ENCODE assay signal across 8 cellular contexts in the genomic region with DNA sequence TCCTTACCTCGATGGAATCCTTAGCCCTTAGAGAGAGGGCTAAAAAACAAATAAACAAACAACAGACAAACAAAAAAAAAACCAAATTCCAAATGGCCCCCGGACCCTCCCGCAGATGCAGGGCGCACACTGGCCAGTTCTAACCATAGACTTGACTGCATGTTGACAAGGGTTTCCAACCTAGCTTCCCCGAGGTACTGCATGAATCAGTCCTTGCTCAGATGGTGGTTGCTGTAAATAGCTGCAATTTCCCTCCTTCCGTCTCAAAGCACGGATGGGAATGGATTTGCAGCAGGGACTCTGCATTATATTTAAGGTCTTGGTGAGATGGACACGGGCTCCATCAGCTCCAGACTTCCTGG.
DNase-seq lines count a peak whose midpoint lies in the region; ATAC-seq and TF ChIP-seq lines count a peak whose summit lies in the region.

No MANE protein-coding gene starts in this region.

- no peaks in the 10 kb centered on the region for H3K36me3 ChIP-seq in endocrine pancreas (ENCODE audit: control insufficient read depth, insufficient read depth, low read length)

- peak overlapping the region; percentile 41 for H3K27ac Mint-ChIP-seq in mesothelial cell of epicardium
- H3K27ac Mint-ChIP-seq in type B pancreatic cell = peak overlapping the region; percentile 53

- H3K4me1 Mint-ChIP-seq in mesothelial cell of epicardium (peaks cover 15% of the 10 kb centered on the region), type B pancreatic cell (ENCODE audit: unreplicated experiment) (peaks cover 8% of the 10 kb centered on the region)

- H3K36me3 Mint-ChIP-seq in mesothelial cell of epicardium = peaks cover 3% of the 10 kb centered on the region
- no peaks in the 10 kb centered on the region for H3K36me3 Mint-ChIP-seq in type B pancreatic cell

- H3K9ac ChIP-seq in endocrine pancreas (ENCODE audit: control insufficient read depth, insufficient read depth, low read length) = peak overlapping the region; percentile 31

- peaks cover 4% of the 10 kb centered on the region for H3K27me3 Mint-ChIP-seq in mesothelial cell of epicardium (ENCODE audit: low read depth)
- peaks cover 21% of the 10 kb centered on the region for H3K27me3 Mint-ChIP-seq in type B pancreatic cell

- H3K9me3 ChIP-seq in endocrine pancreas (ENCODE audit: control insufficient read depth, low read length) = no peaks in the 10 kb centered on the region

- TF ChIP-seq CTCF in AG10803 (conservative IDR thresholded peaks at IDR 0.05; ENCODE audit: low read length) (no peak), mesothelial cell of epicardium (IDR thresholded peaks at IDR 0.05; ENCODE audit: unreplicated experiment) (no peak), type B pancreatic cell (conservative IDR thresholded peaks at IDR 0.05) (no peak)

- ATAC-seq in GM18502 (IDR thresholded peaks at IDR 0.05; ENCODE audit: poor library complexity, unreplicated experiment) (peak; percentile 26), HG03045 (IDR thresholded peaks at IDR 0.05; ENCODE audit: unreplicated experiment) (peak; percentile 16), SK-N-SH treated with all-trans-retinoic acid at 6 μM for 48 hours (peak; percentile 75)

- H3K4me3 ChIP-seq in AG10803 (ENCODE audit: low read length) (peak overlapping the region; percentile 69), endocrine pancreas (ENCODE audit: control insufficient read depth, insufficient read depth, low read length) (peak overlapping the region; percentile 81)

- DNase-seq in AG10803 (ENCODE audit: low read depth) (peak; percentile 34), mesothelial cell of epicardium (ENCODE audit: low spot score in 2 of 2, unreplicated experiment in 2 of 2) (no peak), type B pancreatic cell (ENCODE audit: extremely low spot score, unreplicated experiment) (no peak), mucosa of gallbladder (ENCODE audit: low spot score) (no peak)

- no peaks in the 10 kb centered on the region for H3K27me3 ChIP-seq in endocrine pancreas (ENCODE audit: control insufficient read depth, insufficient read depth, low read length)

- H3K4me1 ChIP-seq in endocrine pancreas (ENCODE audit: control insufficient read depth, insufficient read depth, low read length) = no peaks in the 10 kb centered on the region

- H3K9me3 Mint-ChIP-seq in mesothelial cell of epicardium (peaks cover 6% of the 10 kb centered on the region), type B pancreatic cell (peaks cover 6% of the 10 kb centered on the region)

- H3K4me3 Mint-ChIP-seq in mesothelial cell of epicardium (peak overlapping the region; percentile 76), type B pancreatic cell (peak overlapping the region; percentile 90)

TF ChIP-seq in SK-N-SH treated with all-trans-retinoic acid at 6 μM for 48 hours, 23 proteins besides CTCF, POLR2A, EP300 and RAD21:
- no peak for TF ChIP-seq ZFP3 (CRISPR knock-in tag; IDR thresholded peaks at IDR 0.05)
- TF ChIP-seq CSDC2 (CRISPR knock-in tag; IDR thresholded peaks at IDR 0.05) = no peak
- TF ChIP-seq TCF4 (CRISPR knock-in tag; IDR thresholded peaks at IDR 0.05; ENCODE audit: borderline replicate concordance) = no peak
- no peak for TF ChIP-seq ZC3H10 (CRISPR knock-in tag; IDR thresholded peaks at IDR 0.05)
- no peak for TF ChIP-seq TOX (CRISPR knock-in tag; IDR thresholded peaks at IDR 0.05; ENCODE audit: borderline replicate concordance)
- no peak for TF ChIP-seq GLIS3 (CRISPR knock-in tag; IDR thresholded peaks at IDR 0.05)
- TF ChIP-seq, protein P1, sequence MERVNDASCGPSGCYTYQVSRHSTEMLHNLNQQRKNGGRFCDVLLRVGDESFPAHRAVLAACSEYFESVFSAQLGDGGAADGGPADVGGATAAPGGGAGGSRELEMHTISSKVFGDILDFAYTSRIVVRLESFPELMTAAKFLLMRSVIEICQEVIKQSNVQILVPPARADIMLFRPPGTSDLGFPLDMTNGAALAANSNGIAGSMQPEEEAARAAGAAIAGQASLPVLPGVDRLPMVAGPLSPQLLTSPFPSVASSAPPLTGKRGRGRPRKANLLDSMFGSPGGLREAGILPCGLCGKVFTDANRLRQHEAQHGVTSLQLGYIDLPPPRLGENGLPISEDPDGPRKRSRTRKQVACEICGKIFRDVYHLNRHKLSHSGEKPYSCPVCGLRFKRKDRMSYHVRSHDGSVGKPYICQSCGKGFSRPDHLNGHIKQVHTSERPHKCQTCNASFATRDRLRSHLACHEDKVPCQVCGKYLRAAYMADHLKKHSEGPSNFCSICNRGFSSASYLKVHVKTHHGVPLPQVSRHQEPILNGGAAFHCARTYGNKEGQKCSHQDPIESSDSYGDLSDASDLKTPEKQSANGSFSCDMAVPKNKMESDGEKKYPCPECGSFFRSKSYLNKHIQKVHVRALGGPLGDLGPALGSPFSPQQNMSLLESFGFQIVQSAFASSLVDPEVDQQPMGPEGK (CRISPR knock-in tag; IDR thresholded peaks at IDR 0.05; ENCODE audit: borderline replicate concordance) = no peak
- no peak for TF ChIP-seq ZNF8 (CRISPR knock-in tag; IDR thresholded peaks at IDR 0.05)
- no peak for TF ChIP-seq OSR1 (CRISPR knock-in tag; IDR thresholded peaks at IDR 0.05)
- TF ChIP-seq, protein P2, sequence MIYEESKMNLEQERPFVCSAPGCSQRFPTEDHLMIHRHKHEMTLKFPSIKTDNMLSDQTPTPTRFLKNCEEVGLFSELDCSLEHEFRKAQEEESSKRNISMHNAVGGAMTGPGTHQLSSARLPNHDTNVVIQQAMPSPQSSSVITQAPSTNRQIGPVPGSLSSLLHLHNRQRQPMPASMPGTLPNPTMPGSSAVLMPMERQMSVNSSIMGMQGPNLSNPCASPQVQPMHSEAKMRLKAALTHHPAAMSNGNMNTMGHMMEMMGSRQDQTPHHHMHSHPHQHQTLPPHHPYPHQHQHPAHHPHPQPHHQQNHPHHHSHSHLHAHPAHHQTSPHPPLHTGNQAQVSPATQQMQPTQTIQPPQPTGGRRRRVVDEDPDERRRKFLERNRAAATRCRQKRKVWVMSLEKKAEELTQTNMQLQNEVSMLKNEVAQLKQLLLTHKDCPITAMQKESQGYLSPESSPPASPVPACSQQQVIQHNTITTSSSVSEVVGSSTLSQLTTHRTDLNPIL (CRISPR knock-in tag; IDR thresholded peaks at IDR 0.05; ENCODE audit: low read depth) = no peak
- no peak for TF ChIP-seq ZNF565 (CRISPR knock-in tag; conservative IDR thresholded peaks at IDR 0.05; ENCODE audit: low read depth)

Comparison
In these comparisons a context has a peak if more than half of its experiments do, and no peak if none do; other contexts are left out.
1. ATAC-seq: peak in every context shown above with its lines; median percentile 75 in SK-N-SH treated with all-trans-retinoic acid at 6 μM for 48 hours; 26 in GM18502; 16 in HG03045.